ENCODE assay signal across 1 cellular context in the genomic region with DNA sequence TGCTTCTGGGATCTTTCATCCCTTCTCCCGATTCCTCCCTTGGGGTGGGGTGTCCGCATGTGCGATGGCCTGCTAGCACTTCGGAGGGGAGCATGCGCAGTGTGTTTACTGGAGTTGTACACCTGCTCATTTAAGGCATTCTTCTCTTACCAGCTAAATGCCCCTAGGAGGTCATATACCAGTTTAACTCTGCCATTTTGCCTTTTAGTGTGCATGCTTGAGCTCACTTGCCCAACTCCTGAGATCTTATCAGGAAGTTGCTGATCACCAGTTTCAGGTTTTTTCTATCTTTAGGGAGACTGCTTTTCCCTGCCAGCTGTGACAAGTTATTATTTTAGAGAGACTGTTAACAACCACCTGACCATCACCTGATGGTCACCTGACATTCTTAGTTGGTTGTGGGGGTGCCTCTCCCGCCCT.
TF ChIP-seq lines count a peak whose summit lies in the region.

No MANE protein-coding gene starts in this region.

TF ChIP-seq in H1, 55 proteins besides CTCF, POLR2A, EP300 and RAD21 (continued from another document):
- TF ChIP-seq RNF2 (IDR thresholded peaks at IDR 0.05; ENCODE audit: borderline replicate concordance, low read depth, low read length, missing control alignments, poor library complexity, severe bottlenecking) (no peak), NANOG (IDR thresholded peaks at IDR 0.05; ENCODE audit: insufficient read depth, low read depth, low read length, poor library complexity, severe bottlenecking) (no peak), ZNF274 (IDR thresholded peaks at IDR 0.05; ENCODE audit: borderline replicate concordance, extremely low read depth, low read length) (no peak), TAF1 (IDR thresholded peaks at IDR 0.05; ENCODE audit: low read depth, low read length) (no peak), POLR2AphosphoS5 (IDR thresholded peaks at IDR 0.05; ENCODE audit: low read depth, low read length) (no peak)
- TF ChIP-seq, protein P1, sequence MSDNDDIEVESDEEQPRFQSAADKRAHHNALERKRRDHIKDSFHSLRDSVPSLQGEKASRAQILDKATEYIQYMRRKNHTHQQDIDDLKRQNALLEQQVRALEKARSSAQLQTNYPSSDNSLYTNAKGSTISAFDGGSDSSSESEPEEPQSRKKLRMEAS (IDR thresholded peaks at IDR 0.05): no peak
